In genomic region chr4:145732895-145733880, GRCh38 we compare ENCODE assay signal across 8 cellular contexts. TPM values are rescaled to one million over a fixed set of nuclear protein-coding genes. Genes with fewer than 3 reads are reported as not detected.
DNase-seq lines count a peak whose midpoint lies in the region; ATAC-seq, FAIRE-seq and TF ChIP-seq lines count a peak whose summit lies in the region.

No MANE protein-coding gene starts in this region.

- peak overlapping the region; percentile 94 for H3K27ac ChIP-seq in endothelial cell of umbilical vein (ENCODE audit: insufficient read depth, low read depth, low read length)

- H3K79me2 ChIP-seq in endothelial cell of umbilical vein (ENCODE audit: control insufficient read depth, insufficient read depth, low read length) = no peaks in the 10 kb centered on the region

- peak overlapping the region; percentile 55 for H2AFZ ChIP-seq in endothelial cell of umbilical vein (ENCODE audit: low read depth, low read length)

- intact Hi-C loops in endothelial cell of umbilical vein (cut with micrococcal nuclease) = loop anchor here (1.0 to 5.0 kb wide), 4 partner anchors 146 to 604 kb away; partner anchors contain the start of genes LSM6 and SMAD1

- peak; percentile 78 for ATAC-seq in GM21367 (IDR thresholded peaks at IDR 0.05; ENCODE audit: unreplicated experiment)

- BruUV-seq in endothelial cell of umbilical vein (replicated peaks; lab: Mats Ljungman, UMichigan) = TSS peak; percentile 49

- peak overlapping the region; percentile 73 for H3K4me2 ChIP-seq in endothelial cell of umbilical vein (ENCODE audit: insufficient read depth, low read length)

- no peaks in the 10 kb centered on the region for H4K20me1 ChIP-seq in endothelial cell of umbilical vein (replicated peaks; ENCODE audit: control insufficient read depth, extremely low read depth, insufficient read depth, low read length)

- H3K4me1 ChIP-seq in NT2/D1 (ENCODE audit: insufficient read depth, insufficient read length) = peaks cover 2% of the 10 kb centered on the region
- H3K4me1 ChIP-seq in endothelial cell of umbilical vein (ENCODE audit: control insufficient read depth, extremely low read depth, insufficient read depth, low read length) = peaks cover 42% of the 10 kb centered on the region

- H3K36me3 ChIP-seq in NT2/D1 (ENCODE audit: insufficient read depth, insufficient read length, low read length) = no peaks in the 10 kb centered on the region
- H3K36me3 ChIP-seq in endothelial cell of umbilical vein (ENCODE audit: control insufficient read depth in 2 of 2, extremely low read depth in 1 of 2, insufficient read depth in 2 of 2, low read length in 2 of 2) = no peaks in the 10 kb centered on the region

- H3K9ac ChIP-seq in NT2/D1 (ENCODE audit: insufficient read length, low read depth) (peak overlapping the region; percentile 64), endothelial cell of umbilical vein (replicated peaks; ENCODE audit: extremely low read depth, insufficient read depth, low read length) (peak overlapping the region; percentile 91)

- TF ChIP-seq POLR2A in endothelial cell of umbilical vein (IDR thresholded peaks at IDR 0.05; ENCODE audit: low read depth, low read length) = peak; percentile 73

- no peaks in the 10 kb centered on the region for H3K9me3 ChIP-seq in NT2/D1 (ENCODE audit: insufficient read depth, low read length)
- H3K9me3 ChIP-seq in endothelial cell of umbilical vein (replicated peaks; ENCODE audit: control insufficient read depth, insufficient read depth, low read length) = no peaks in the 10 kb centered on the region

- H3K4me3 ChIP-seq in NT2/D1 (ENCODE audit: insufficient read length, low read depth) = peak overlapping the region; percentile 37
- H3K4me3 ChIP-seq in endothelial cell of umbilical vein (replicated peaks in 1 of 3; ENCODE audit: insufficient read depth in 1 of 3, low read depth in 1 of 3, low read length in 3 of 3) = peak overlapping the region; percentile 38 to 69 (median 51)

- no peaks in the 10 kb centered on the region for H3K9me1 ChIP-seq in endothelial cell of umbilical vein (replicated peaks; ENCODE audit: control insufficient read depth, extremely low read depth, insufficient read depth, low read length)

- peak; percentile 88 for FAIRE-seq in endothelial cell of umbilical vein (lab: Jason Lieb, UNC)

- POLR2A ChIA-PET in endothelial cell of umbilical vein (lab: Charles Lee) = interaction anchor here (0.6 to 1.5 kb wide), 4 partner anchors 49 to 1138 kb away, joined by 3 to 5 read pairs (median 3); no protein-coding TSS in a partner anchor

- H3K27me3 ChIP-seq in NT2/D1 (ENCODE audit: insufficient read depth, insufficient read length) = no peaks in the 10 kb centered on the region
- no peaks in the 10 kb centered on the region for H3K27me3 ChIP-seq in endothelial cell of umbilical vein (ENCODE audit: control insufficient read depth in 2 of 2, insufficient read depth in 2 of 2, low read length in 2 of 2)

- no peak for TF ChIP-seq CTCF in endothelial cell of umbilical vein (IDR thresholded peaks at IDR 0.05; ENCODE audit: extremely low read depth in 1 of 2, insufficient read depth in 1 of 2, low read depth in 1 of 2, low read length in 2 of 2)

- dilution Hi-C loops in endothelial cell of umbilical vein (cut with MboI; ENCODE audit: extremely low pct_ligation_motif_present, low sequenced_read_pairs) = no loop called here

- CTCF ChIA-PET in endothelial cell of umbilical vein (lab: Charles Lee) = interaction anchor here (0.6 to 1.6 kb wide), 8 partner anchors 10 to 579 kb away, joined by 3 to 4 read pairs (median 4); no protein-coding TSS in a partner anchor

- peak; percentile 96 for DNase-seq in COLO668 (lab: John Stamatoyannopoulos, UW; ENCODE audit: unreplicated experiment)
- DNase-seq in HUDEP-2 (lab: John Stamatoyannopoulos, UW; ENCODE audit: unreplicated experiment in 76 of 76) = peak in 73 of 76 experiments; percentile 3 to 86 (median 63)
- DNase-seq in NT2/D1 (ENCODE audit: low read depth, low spot score) = peak; percentile 85
- peak; percentile 74 for DNase-seq in activated T-cell treated with anti-CD3 and anti-CD28 coated beads for 1 hour (ENCODE audit: low read depth)
- peak; percentile 97 for DNase-seq in endothelial cell of umbilical vein (ENCODE audit: low read depth, low spot score)
- peak; percentile 94 for DNase-seq in midbrain (lab: John Stamatoyannopoulos, UW)
- DNase-seq in stimulated activated CD8-positive, alpha-beta memory T cell treated with anti-CD3 and anti-CD28 coated beads, Interleukin-15, amount 100 ng/mL, for 4 hours (ENCODE audit: low read depth in 2 of 2) = peak; percentile 74

TF ChIP-seq in endothelial cell of umbilical vein, 7 proteins besides CTCF, POLR2A, EP300 and RAD21:
- no peak for TF ChIP-seq GATA2 (IDR thresholded peaks at IDR 0.05; ENCODE audit: insufficient read depth, insufficient read length, low read depth, low read length)
- peak; percentile 82 for TF ChIP-seq POLR2AphosphoS5 (IDR thresholded peaks at IDR 0.05; ENCODE audit: insufficient read depth, low read depth, low read length)

RNA-seq across cellular contexts. Expression of gene C4orf51, which starts 53.2 kb away (rescaled TPM):
- not detected in 2 replicates for total RNA-seq in endothelial cell of umbilical vein
- polyA plus RNA-seq in endothelial cell of umbilical vein = not detected in 2 replicates
- polyA plus RNA-seq in endothelial cell of umbilical vein (2011; cell fraction: cytosol; rRNA removed) = not detected in 2 replicates
- not detected in 2 replicates for polyA plus RNA-seq in endothelial cell of umbilical vein (2011; cell fraction: nucleus; rRNA removed)
- polyA plus RNA-seq in endothelial cell of umbilical vein (2012) = not detected in 2 replicates
- not detected in 2 replicates for polyA minus RNA-seq in endothelial cell of umbilical vein
- polyA minus RNA-seq in endothelial cell of umbilical vein (2011; cell fraction: cytosol; rRNA and poly(A)+ RNA removed) = not detected
- not detected in 2 replicates for polyA minus RNA-seq in endothelial cell of umbilical vein (2011; cell fraction: nucleus; rRNA and poly(A)+ RNA removed)

Comparison
In these comparisons a context has a peak if more than half of its experiments do, and no peak if none do; other contexts are left out.
1. Peak in every context shown above with its lines: DNase-seq, ATAC-seq, H3K4me3 ChIP-seq and H3K27ac ChIP-seq.